28 cellular contexts compared by ENCODE assay signal in the genomic region with DNA sequence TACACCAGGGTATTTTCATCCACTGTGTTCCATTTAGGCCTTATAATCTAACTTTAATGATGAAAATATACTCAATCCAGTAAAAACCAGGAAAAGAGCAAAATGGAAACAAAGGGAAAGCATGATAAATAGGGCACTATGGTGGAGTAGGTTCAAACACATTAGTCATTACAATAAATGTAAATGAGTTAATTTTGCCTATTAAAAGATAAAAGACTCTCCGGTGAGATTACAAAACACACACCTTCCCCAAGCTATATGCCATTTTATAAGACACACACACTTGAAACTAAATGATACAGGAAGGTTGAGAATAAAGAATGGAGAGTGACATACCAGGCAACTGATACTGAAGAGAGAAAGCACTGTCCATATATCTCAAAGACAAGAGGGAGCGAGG. TPM values are rescaled to one million over a fixed set of nuclear protein-coding genes. Genes with fewer than 3 reads are reported as not detected.
"Had no signal": no experiment of that assay in that cellular context is flagged by ENCODE, and none has a peak within 500 bp of the region (broad histone marks: within the 10 kb centered on the region; RNA-seq: fewer than 3 reads in every experiment).

No MANE protein-coding gene starts in this region.

- DNase-seq: colonic mucosa; effector memory CD4-positive, alpha-beta T cell; foreskin keratinocyte; heart left ventricle; kidney; mesenchymal stem cell; mucosa of descending colon; naive B cell; stimulated activated CD4-positive, alpha-beta T cell treated with anti-CD3 and anti-CD28 coated beads, Interleukin-12 subunit alpha, Interleukin-12 subunit beta, amount 100 ng/mL, for 4 hours; stimulated activated CD4-positive, alpha-beta T cell treated with anti-CD3 and anti-CD28 coated beads, Interleukin-1b, Interleukin-23, amount 100 ng/mL, for 48 hours; stimulated activated CD4-positive, alpha-beta T cell treated with anti-CD3 and anti-CD28 coated beads, Interleukin-4, amount 100 ng/mL, for 1 hour; stimulated activated CD8-positive, alpha-beta memory T cell treated with anti-CD3 and anti-CD28 coated beads, Interleukin-4, amount 100 ng/mL, for 48 hours; stimulated activated naive CD4-positive, alpha-beta T cell; stimulated activated naive CD8-positive, alpha-beta T cell treated with anti-CD3 and anti-CD28 coated beads, Interleukin-15, amount 100 ng/mL, for 72 hours; transverse colon had no signal

- H3K36me3 ChIP-seq: colonic mucosa, neutrophil, transverse colon had no signal

- H3K27me3 ChIP-seq: colonic mucosa, foreskin keratinocyte, gastroesophageal sphincter, heart left ventricle, hepatocyte, suprapubic skin, transverse colon, vagina had no signal

- ATAC-seq: esophagus mucosa; foreskin keratinocyte; gastroesophageal sphincter; heart left ventricle; left lobe of liver; mucosa of descending colon; natural killer cell treated with Interleukin-12 subunit alpha and Interleukin-12 subunit beta and Interleukin-15 and Interleukin-18, amount 100 ng/mL, for 72 hours; sciatic nerve; stimulated activated naive CD8-positive, alpha-beta T cell treated with anti-CD3 and anti-CD28 coated beads, Interleukin-15, amount 100 ng/mL, for 72 hours had no signal

- H3K9me3 ChIP-seq: colonic mucosa, vagina had no signal

- H3K9ac ChIP-seq: parathyroid adenoma had no signal

- FAIRE-seq: endometrium, kidney had no signal

- H3K4me3 ChIP-seq: colonic mucosa, gastroesophageal sphincter, heart left ventricle, hepatocyte, mucosa of descending colon, smooth muscle cell, suprapubic skin, transverse colon, vagina had no signal

- H3K4me2 ChIP-seq: hepatocyte, smooth muscle cell had no signal

- H3K27ac ChIP-seq: colonic mucosa, foreskin keratinocyte, gastroesophageal sphincter, heart left ventricle, neutrophil, parathyroid adenoma, suprapubic skin, transverse colon, vagina had no signal

- H3K79me2 ChIP-seq: parathyroid adenoma had no signal

- H3K4me1 ChIP-seq: colonic mucosa had no signal

- H2AFZ ChIP-seq: hepatocyte, parathyroid adenoma had no signal

RNA-seq across cellular contexts. Expression of a gene that starts 10.0 kb away (rescaled TPM):
- total RNA-seq: natural killer cell treated with Interleukin-12 subunit alpha and Interleukin-12 subunit beta and Interleukin-15 and Interleukin-18, amount 100 ng/mL, for 72 hours had no signal

RNA-seq across cellular contexts. Expression of a gene that starts 31.2 kb away (rescaled TPM):
- total RNA-seq: foreskin keratinocyte; natural killer cell treated with Interleukin-12 subunit alpha and Interleukin-12 subunit beta and Interleukin-15 and Interleukin-18, amount 100 ng/mL, for 72 hours; smooth muscle cell; ureter had no signal
- polyA plus RNA-seq: foreskin keratinocyte, smooth muscle cell had no signal
